In the genomic region with DNA sequence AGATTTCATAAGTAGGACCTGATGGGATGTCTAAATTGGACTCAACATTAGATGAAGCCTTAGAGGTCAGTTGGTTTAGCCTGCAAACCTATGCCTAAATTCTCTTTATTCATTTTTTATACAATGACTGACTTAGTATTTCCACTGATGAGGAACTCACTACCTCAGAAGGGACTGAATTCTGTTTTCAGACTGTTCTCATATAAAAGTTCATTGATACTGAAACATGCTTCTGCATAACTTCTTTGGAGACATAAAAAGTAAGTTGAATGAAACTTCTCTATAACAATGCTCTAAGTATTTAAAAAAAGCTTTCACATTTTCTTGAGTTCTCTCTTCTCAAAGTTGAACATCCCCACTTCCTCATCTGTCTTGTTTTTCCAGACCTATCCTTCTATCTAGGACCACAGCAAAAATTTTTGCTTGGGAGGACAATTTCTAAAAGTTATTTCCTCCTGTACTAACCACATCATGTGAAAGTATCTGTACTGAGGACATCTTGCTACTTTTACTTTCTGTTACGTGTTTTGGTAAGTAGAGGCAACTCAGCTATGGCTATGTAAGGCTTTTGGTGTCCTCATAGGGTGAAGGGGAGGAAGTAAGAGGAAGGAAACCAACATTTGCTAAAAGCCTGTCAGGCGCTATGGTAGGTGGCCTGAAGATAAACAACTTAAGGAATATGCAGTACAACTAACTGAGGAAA, we compare ENCODE assay signal across 10 cellular contexts.
DNase-seq lines count a peak whose midpoint lies in the region; ATAC-seq and TF ChIP-seq lines count a peak whose summit lies in the region.
"Had no signal": no experiment of that assay in that cellular context is flagged by ENCODE, and none has a peak within 500 bp of the region (broad histone marks: within the 10 kb centered on the region; RNA-seq: fewer than 3 reads in every experiment).

No MANE protein-coding gene starts in this region.

- peak; percentile 62 for ATAC-seq in HG02884 (IDR thresholded peaks at IDR 0.05; ENCODE audit: unreplicated experiment)
- ATAC-seq in sciatic nerve: peak; percentile 86
- ATAC-seq in GM19328 (IDR thresholded peaks at IDR 0.05; ENCODE audit: unreplicated experiment): no peak

- H3K27ac ChIP-seq in VCaP: peak overlapping the region; percentile 3

- intact Hi-C loops in sciatic nerve (cut with DNase I): no loop called here

- peak; percentile 44 for DNase-seq in SKM-1 treated with dmso at 0.1 percent for 144 hours (lab: John Stamatoyannopoulos, UW; ENCODE audit: unreplicated experiment)
- DNase-seq in SKM-1 (lab: John Stamatoyannopoulos, UW; ENCODE audit: unreplicated experiment): no peak
- no peak for DNase-seq in sciatic nerve (ENCODE audit: low spot score)
- no peak for DNase-seq in DMS79 treated with DMSO at 0.1 percent for 48 hours (lab: John Stamatoyannopoulos, UW)
- DNase-seq in activated effector memory CD4-positive, alpha-beta T cell treated with anti-CD3 and anti-CD28 coated beads, Interleukin-2, amount 50 U/mL, for 16 hours: no peak
- DNase-seq: NCI-H2081 treated with DMSO at 0.1 percent for 48 hours, psoas muscle had no signal

- TF ChIP-seq CTCF in VCaP (conservative IDR thresholded peaks at IDR 0.05): no peak
